ENCODE assay signal across 17 cellular contexts in genomic region chr1:222833484-222833883, GRCh38. TPM values are rescaled to one million over a fixed set of nuclear protein-coding genes. Genes with fewer than 3 reads are reported as not detected.
DNase-seq lines count a peak whose midpoint lies in the region; ATAC-seq, FAIRE-seq and TF ChIP-seq lines count a peak whose summit lies in the region.
"Had no signal": no experiment of that assay in that cellular context is flagged by ENCODE, and none has a peak within 500 bp of the region (broad histone marks: within the 10 kb centered on the region; RNA-seq: fewer than 3 reads in every experiment).

No MANE protein-coding gene starts in this region.

- H3K27ac ChIP-seq in GM23338 (ENCODE audit: low read depth) (no peak overlapping the region), small intestine (ENCODE audit: low read depth in 1 of 2, low read length in 1 of 2) (peak overlapping the region in 1 of 2 donors; percentile 48)

- H3K4me3 Mint-ChIP-seq in GM23338 (no peak overlapping the region), MCF 10A (ENCODE audit: unreplicated experiment) (no peak overlapping the region)
- H3K4me3 Mint-ChIP-seq: CD4-positive, alpha-beta memory T cell had no signal

- H3K4me3 ChIP-seq in GM23338 (no peak overlapping the region), small intestine (ENCODE audit: low read depth in 1 of 2, low read length in 2 of 2) (no peak overlapping the region)
- H3K4me3 ChIP-seq: HAP-1 had no signal

- WGBS in small intestine, 3 donors = 25 to 72% (median 57%) methylated on average over 1 of the region's 1 CpG

- no peaks in the 10 kb centered on the region for H3F3A ChIP-seq in GM23338 (replicated peaks; ENCODE audit: low read depth)

- H3K27ac Mint-ChIP-seq in GM23338 (peak overlapping the region; percentile 2; the same call in 1 of the 2 replicates), MCF 10A (ENCODE audit: low read depth, unreplicated experiment) (no peak overlapping the region)
- H3K27ac Mint-ChIP-seq: CD4-positive, alpha-beta memory T cell had no signal

- H3K9me3 Mint-ChIP-seq in GM23338 (peaks cover 3% of the 10 kb centered on the region; the same call in 1 of the 3 replicates), MCF 10A (ENCODE audit: unreplicated experiment) (no peaks in the 10 kb centered on the region)

- no peak overlapping the region for H3K4me2 ChIP-seq in GM23338

- no peaks in the 10 kb centered on the region for H3K36me3 ChIP-seq in GM23338 (ENCODE audit: insufficient read depth)
- no peaks in the 10 kb centered on the region for H3K36me3 ChIP-seq in small intestine (ENCODE audit: control insufficient read depth in 2 of 2, insufficient read depth in 2 of 2, low read length in 2 of 2)
- H3K36me3 ChIP-seq: HAP-1 had no signal

- no peak for ATAC-seq in GM23338
- peak; percentile 34 for ATAC-seq in left colon
- ATAC-seq in GM19455 (IDR thresholded peaks at IDR 0.05; ENCODE audit: unreplicated experiment) = no peak

- no peaks in the 10 kb centered on the region for H4K20me1 ChIP-seq in GM23338 (replicated peaks; ENCODE audit: insufficient read depth)

- peaks cover 9% of the 10 kb centered on the region; the same call in 2 of the 3 replicates for H3K36me3 Mint-ChIP-seq in GM23338 (ENCODE audit: low read depth)
- no peaks in the 10 kb centered on the region for H3K36me3 Mint-ChIP-seq in MCF 10A (ENCODE audit: insufficient read depth, unreplicated experiment)
- H3K36me3 Mint-ChIP-seq: CD4-positive, alpha-beta memory T cell had no signal

- no peaks in the 10 kb centered on the region for H3K9me2 ChIP-seq in GM23338 (ENCODE audit: insufficient read depth)

- CTCF ChIA-PET in MCF 10A (lab: Yijun Ruan, JAX) = interaction anchor here (0.7 to 1.6 kb wide), 4 partner anchors 10 to 493 kb away, joined by 3 to 5 read pairs (median 4); no protein-coding TSS in a partner anchor

- no peak overlapping the region for H2AFZ ChIP-seq in GM23338

- H3K9me3 ChIP-seq in small intestine (ENCODE audit: control insufficient read depth, low read depth) = no peaks in the 10 kb centered on the region
- H3K9me3 ChIP-seq: HAP-1 had no signal

- no peak for FAIRE-seq in small intestine (lab: Jason Lieb, UNC)
- FAIRE-seq: GM12891 had no signal

- DNase-seq in GM23338 (ENCODE audit: low spot score) = no peak
- DNase-seq in NCI-H69 (lab: John Stamatoyannopoulos, UW) = peak; percentile 82
- no peak for DNase-seq in left colon
- DNase-seq in small intestine = peak; percentile 87
- no peak for DNase-seq in NCI-H2227 treated with DMSO at 0.1 percent for 48 hours (lab: John Stamatoyannopoulos, UW)
- DNase-seq in MCF 10A (ENCODE audit: unreplicated experiment) = no peak
- DNase-seq: C1 segment of cervical spinal cord; Calu3; CD4-positive, alpha-beta memory T cell; COR-L47; DMS53; DMS79 treated with DMSO at 0.1 percent for 48 hours; GF-D8; GOT3 had no signal

- BruUV-seq in MCF 10A (replicated peaks; lab: Mats Ljungman, UMichigan) = no TSS peak

- H3K79me2 ChIP-seq in GM23338 (replicated peaks; ENCODE audit: insufficient read depth) = no peaks in the 10 kb centered on the region

- H3K4me1 ChIP-seq in GM23338 (ENCODE audit: insufficient read depth) = peaks cover 7% of the 10 kb centered on the region
- no peaks in the 10 kb centered on the region for H3K4me1 ChIP-seq in small intestine (ENCODE audit: control insufficient read depth in 2 of 2, insufficient read depth in 1 of 2, low read depth in 1 of 2, low read length in 1 of 2)

- H3K27me3 ChIP-seq in GM23338 (ENCODE audit: insufficient read depth) (no peaks in the 10 kb centered on the region), small intestine (ENCODE audit: control insufficient read depth in 2 of 2, insufficient read depth in 2 of 2, low read length in 2 of 2) (no peaks in the 10 kb centered on the region)

- peaks cover 5% of the 10 kb centered on the region for H3K27me3 Mint-ChIP-seq in GM23338 (ENCODE audit: insufficient read depth, low read depth, poor library complexity)
- H3K27me3 Mint-ChIP-seq in MCF 10A (ENCODE audit: insufficient read depth, unreplicated experiment) = no peaks in the 10 kb centered on the region
- H3K27me3 Mint-ChIP-seq: CD4-positive, alpha-beta memory T cell had no signal

- TF ChIP-seq CTCF in GM23338 (conservative IDR thresholded peaks at IDR 0.05; ENCODE audit: low read depth in 2 of 2) = no peak
- TF ChIP-seq CTCF in MCF 10A (IDR thresholded peaks at IDR 0.05; ENCODE audit: unreplicated experiment) = no peak

- intact Hi-C loops in left colon (cut with DNase I, micrococcal nuclease) = no loop called here
- intact Hi-C loops in MCF 10A (cut with micrococcal nuclease) = no loop called here

- H3K4me1 Mint-ChIP-seq in GM23338 = peaks cover 15% of the 10 kb centered on the region
- peaks cover 6% of the 10 kb centered on the region for H3K4me1 Mint-ChIP-seq in MCF 10A (ENCODE audit: insufficient read depth, unreplicated experiment)

- POLR2A ChIA-PET in MCF 10A (lab: Yijun Ruan, JAX) = interaction anchor here (1.0 to 1.4 kb wide), 2 partner anchors 10 to 11 kb away, joined by 4 read pairs; no protein-coding TSS in a partner anchor

TF ChIP-seq in GM23338, 12 proteins besides CTCF, POLR2A, EP300 and RAD21:
- TF ChIP-seq EZH2 (IDR thresholded peaks at IDR 0.05; ENCODE audit: low read depth, unreplicated experiment) (no peak), ETS1 (IDR thresholded peaks at IDR 0.05) (no peak), ZNF114 (CRISPR knock-in tag; IDR thresholded peaks at IDR 0.05) (no peak), NANOG (IDR thresholded peaks at IDR 0.05; ENCODE audit: borderline replicate concordance) (no peak), JUNB (IDR thresholded peaks at IDR 0.05; ENCODE audit: unreplicated experiment) (no peak), STAT1 (IDR thresholded peaks at IDR 0.05; ENCODE audit: unreplicated experiment) (no peak)
TF ChIP-seq in GM23338: peak in this region for 0.

RNA-seq across cellular contexts. Expression of gene DISP1, which starts 18.6 kb away (rescaled TPM):
- 3.1 and 4.4 TPM in 2 replicates for total RNA-seq in GM23338 (2014; rRNA removed; shearing (Covaris generic))
- polyA plus RNA-seq in GM23338 (2016; fragmentation: Nextera tagmentation; extraction: Ambion mirVana) (2.4 and 2.7 TPM in 2 replicates), small intestine (1 to 10 TPM; 2.3 to 3.8 (median 2.7) TPM)
- total RNA-seq in left colon (1 to 10 TPM; 1.6 to 4.2 TPM), MCF 10A (2022) (6.7 and 7.6 TPM in 2 replicates)

Comparison
In these comparisons a context has a peak if more than half of its experiments do, and no peak if none do; other contexts are left out.
1. DNase-seq: peak in NCI-H69 (single experiment) and small intestine (single experiment); none in GM23338 (single experiment), left colon (0 of 2), NCI-H2227 treated with DMSO at 0.1 percent for 48 hours (single experiment) and MCF 10A (single experiment).